In the genomic region with DNA sequence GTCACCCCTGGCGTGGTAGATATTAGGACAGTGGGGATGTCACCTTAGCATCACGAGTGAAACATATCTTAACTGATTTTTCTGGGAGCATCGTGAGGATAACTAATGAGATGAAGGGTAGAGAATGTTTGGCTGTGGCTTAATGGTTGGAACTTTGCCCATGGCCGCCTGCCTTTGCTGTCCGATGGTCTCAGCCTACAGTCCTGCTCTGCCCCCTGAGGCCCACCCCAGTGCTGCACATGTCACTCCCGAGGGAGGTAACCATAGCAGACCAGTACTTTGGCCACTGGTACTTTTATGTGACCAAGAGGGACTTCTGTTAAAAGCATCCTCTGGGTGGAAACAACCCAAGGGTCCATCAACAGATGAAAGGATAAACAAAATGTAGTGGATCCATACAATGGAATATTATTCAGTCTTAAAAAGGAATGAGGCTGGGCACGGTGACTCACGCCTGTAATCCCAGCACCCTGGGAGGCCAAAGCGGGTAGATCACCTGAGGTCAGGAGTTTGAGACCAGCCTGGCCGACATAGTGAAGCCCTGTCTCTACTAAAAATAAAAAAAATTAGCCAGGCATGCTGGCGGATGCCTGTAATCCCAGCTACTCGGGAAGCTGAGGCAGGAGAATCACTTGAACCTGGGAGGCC, we compare ENCODE assay signal across 18 cellular contexts. TPM values are rescaled to one million over a fixed set of nuclear protein-coding genes. Genes with fewer than 3 reads are reported as not detected.
DNase-seq lines count a peak whose midpoint lies in the region; ATAC-seq and TF ChIP-seq lines count a peak whose summit lies in the region.
"Had no signal": no experiment of that assay in that cellular context is flagged by ENCODE, and none has a peak within 500 bp of the region (broad histone marks: within the 10 kb centered on the region; RNA-seq: fewer than 3 reads in every experiment).

No MANE protein-coding gene starts in this region.

- peak; percentile 14 for TF ChIP-seq CTCF in left ventricle myocardium inferior (IDR thresholded peaks at IDR 0.05; ENCODE audit: borderline replicate concordance)
- TF ChIP-seq CTCF in RWPE2 (IDR thresholded peaks at IDR 0.05; ENCODE audit: poor library complexity, severe bottlenecking): no peak
- TF ChIP-seq CTCF in endodermal cell (conservative IDR thresholded peaks at IDR 0.05): peak; percentile 51
- no peak for TF ChIP-seq CTCF in thoracic aorta (IDR thresholded peaks at IDR 0.05)

- H3K27ac ChIP-seq in left ventricle myocardium inferior (replicated peaks): no peak overlapping the region
- H3K27ac ChIP-seq in RWPE2 (ENCODE audit: poor library complexity, severe bottlenecking): peak overlapping the region; percentile 69
- H3K27ac ChIP-seq in endodermal cell (ENCODE audit: low read depth, low read length): no peak overlapping the region
- peak overlapping the region; percentile 91 to 97 for H3K27ac ChIP-seq in thoracic aorta
- H3K27ac ChIP-seq: PC-9, upper lobe of right lung had no signal

- DNase-seq in left ventricle myocardium inferior (no peak), left cardiac atrium (no peak), RWPE2 (ENCODE audit: low spot score) (no peak), endodermal cell (no peak), thoracic aorta (ENCODE audit: low spot score) (no peak), dedifferentiated amniotic fluid mesenchymal stem cell (ENCODE audit: extremely low spot score) (no peak), retina (no peak), midbrain (lab: John Stamatoyannopoulos, UW) (no peak)
- DNase-seq: DMS53, MM.1S, NCI-H2081, NCI-H524 treated with DMSO at 0.1 percent for 48 hours, PC-9, upper lobe of right lung had no signal

- no peak for ATAC-seq in left cardiac atrium
- no peak for ATAC-seq in RWPE2 (ENCODE audit: low read depth)
- no peak for ATAC-seq in thoracic aorta (ENCODE audit: insufficient number of reproducible peaks, low FRiP score, low read depth)
- ATAC-seq: left lobe of liver had no signal

- H3K27me3 ChIP-seq in left ventricle myocardium inferior (ENCODE audit: low read depth) (no peaks in the 10 kb centered on the region), RWPE2 (ENCODE audit: insufficient read depth, poor library complexity, severe bottlenecking) (no peaks in the 10 kb centered on the region), endodermal cell (ENCODE audit: control insufficient read depth, insufficient read depth, low read length, poor library complexity, severe bottlenecking) (no peaks in the 10 kb centered on the region), thoracic aorta (replicated peaks; ENCODE audit: insufficient read depth) (no peaks in the 10 kb centered on the region)
- H3K27me3 ChIP-seq: upper lobe of right lung had no signal

- peaks cover 11% of the 10 kb centered on the region for H3K4me1 Mint-ChIP-seq in endodermal cell

- H3K9me3 ChIP-seq in left ventricle myocardium inferior (replicated peaks) (no peaks in the 10 kb centered on the region), RWPE2 (ENCODE audit: severe bottlenecking) (no peaks in the 10 kb centered on the region), endodermal cell (ENCODE audit: control insufficient read depth, low read length) (no peaks in the 10 kb centered on the region), thoracic aorta (no peaks in the 10 kb centered on the region)
- H3K9me3 ChIP-seq: upper lobe of right lung had no signal

- WGBS in endodermal cell (ENCODE audit: insufficient coverage in 1 of 2, insufficient read length in 1 of 2), 2 experiments: 91% methylated on average over 7 to 12 of the region's 12 CpGs

- H3K4me1 ChIP-seq in left ventricle myocardium inferior: peaks cover 54% of the 10 kb centered on the region
- H3K4me1 ChIP-seq in RWPE2 (ENCODE audit: insufficient read depth, poor library complexity, severe bottlenecking): peaks cover 50% of the 10 kb centered on the region
- no peaks in the 10 kb centered on the region for H3K4me1 ChIP-seq in endodermal cell (ENCODE audit: control insufficient read depth, insufficient read depth, low read length)
- H3K4me1 ChIP-seq in thoracic aorta (ENCODE audit: control insufficient read depth in 1 of 2, low read depth in 2 of 2): peaks cover 60 to 66% of the 10 kb centered on the region in 2 donors

- H3K36me3 Mint-ChIP-seq in endodermal cell (ENCODE audit: low read depth): peaks cover 4% of the 10 kb centered on the region

- H3K4me3 Mint-ChIP-seq in endodermal cell: no peak overlapping the region
- H3K4me3 Mint-ChIP-seq: dendritic cell treated with granulocyte-macrophage colony-stimulating factor and Interleukin-4, amounts not matched to agents 40 ng/mL and 50 ng/mL, for 4 days; nephron had no signal

- H3K27me3 Mint-ChIP-seq in endodermal cell (ENCODE audit: insufficient read depth): no peaks in the 10 kb centered on the region
- H3K27me3 Mint-ChIP-seq: dendritic cell treated with granulocyte-macrophage colony-stimulating factor and Interleukin-4, amounts not matched to agents 40 ng/mL and 50 ng/mL, for 4 days had no signal

- intact Hi-C loops in left ventricle myocardium inferior (cut with micrococcal nuclease) (no loop called here), left cardiac atrium (cut with DNase I) (no loop called here)

- peak overlapping the region; percentile 42 for H3K27ac Mint-ChIP-seq in endodermal cell

- H3K9ac ChIP-seq in endodermal cell (ENCODE audit: extremely low read depth, low read length, poor library complexity, severe bottlenecking): no peak overlapping the region

- H3K36me3 ChIP-seq in left ventricle myocardium inferior: no peaks in the 10 kb centered on the region
- H3K36me3 ChIP-seq in RWPE2 (ENCODE audit: low read depth): peaks cover 45% of the 10 kb centered on the region
- H3K36me3 ChIP-seq in endodermal cell (ENCODE audit: control insufficient read depth, insufficient read depth, low read length): no peaks in the 10 kb centered on the region
- H3K36me3 ChIP-seq in thoracic aorta: no peaks in the 10 kb centered on the region
- H3K36me3 ChIP-seq: upper lobe of right lung had no signal

- H3K4me3 ChIP-seq in left ventricle myocardium inferior (no peak overlapping the region), RWPE2 (ENCODE audit: severe bottlenecking) (no peak overlapping the region), endodermal cell (ENCODE audit: low read length) (no peak overlapping the region), thoracic aorta (no peak overlapping the region)
- H3K4me3 ChIP-seq: PC-9, upper lobe of right lung had no signal

- no peaks in the 10 kb centered on the region for H3K9me3 Mint-ChIP-seq in endodermal cell
- H3K9me3 Mint-ChIP-seq: nephron had no signal

RNA-seq across cellular contexts. Expression of a gene that starts 58.4 kb away (rescaled TPM):
- total RNA-seq in left ventricle myocardium inferior (not detected), left cardiac atrium (under 1 TPM; 0.24 to 0.31 TPM), endodermal cell (not detected), thoracic aorta (under 1 TPM in 1 of 2 donors, not detected in 1; 0.27 TPM)
- polyA plus RNA-seq in endodermal cell (2013, experiment 1 of 2): not detected
- not detected for polyA plus RNA-seq in endodermal cell (2013, experiment 2 of 2)
- total RNA-seq: HT1080, left lobe of liver, PC-9 had no signal

Comparison
In these comparisons a context has a peak if more than half of its experiments do, and no peak if none do; other contexts are left out.
1. H3K27ac ChIP-seq: peak in RWPE2 (single experiment) and thoracic aorta (2 of 2); none in left ventricle myocardium inferior (single experiment) and endodermal cell (single experiment).
2. CTCF ChIP-seq: peak in left ventricle myocardium inferior (single experiment) and endodermal cell (single experiment); none in RWPE2 (single experiment) and thoracic aorta (single experiment).